10 cellular contexts compared by ENCODE assay signal in genomic region chr19:46950526-46951235, GRCh38.
DNase-seq lines count a peak whose midpoint lies in the region; ATAC-seq and TF ChIP-seq lines count a peak whose summit lies in the region.
"Had no signal": no experiment of that assay in that cellular context is flagged by ENCODE, and none has a peak within 500 bp of the region (broad histone marks: within the 10 kb centered on the region; RNA-seq: fewer than 3 reads in every experiment).

No MANE protein-coding gene starts in this region.

- no peaks in the 10 kb centered on the region for H3K27me3 Mint-ChIP-seq in activated CD4-positive, alpha-beta T cell treated with anti-CD3 and anti-CD28 coated beads for 36 hours
- H3K27me3 Mint-ChIP-seq in T-helper 2 cell treated with Interferon-gamma antibody and Interleukin-4, amounts not matched to agents 5 μg/mL and 100 μg/mL, for 36 hours (ENCODE audit: low read depth): no peaks in the 10 kb centered on the region
- H3K27me3 Mint-ChIP-seq in immature natural killer cell (ENCODE audit: low read depth in 3 of 3): peaks cover 0 to 2% (median 0%) of the 10 kb centered on the region in 3 donors

- peaks cover 30 to 63% of the 10 kb centered on the region in 2 donors for H3K4me1 ChIP-seq in thyroid gland

- no peaks in the 10 kb centered on the region for H3K9me3 ChIP-seq in thyroid gland
- H3K9me3 ChIP-seq: tibial nerve had no signal

- no peak overlapping the region for H3K4me3 ChIP-seq in thyroid gland (replicated peaks in 1 of 3)
- H3K4me3 ChIP-seq: tibial nerve had no signal

- intact Hi-C loops in activated CD4-positive, alpha-beta T cell treated with anti-CD3 and anti-CD28 coated beads for 36 hours (cut with DNase I, micrococcal nuclease): loop anchor here in 1 of 2 experiments (5.0 kb wide), 1 partner anchor 33 kb away; no protein-coding TSS in a partner anchor
- intact Hi-C loops in thyroid gland (cut with DNase I): no loop called here

- no peaks in the 10 kb centered on the region for H3K27me3 ChIP-seq in thyroid gland
- H3K27me3 ChIP-seq: tibial nerve had no signal

- no peak for DNase-seq in activated CD4-positive, alpha-beta T cell treated with anti-CD3 and anti-CD28 coated beads for 36 hours
- DNase-seq in activated CD4-positive, alpha-beta T cell treated with anti-CD3 and anti-CD28 coated beads, Interleukin-2, amount 50 U/mL, for 1 hour: no peak
- no peak for DNase-seq in T-helper 2 cell treated with Interferon-gamma antibody and Interleukin-4, amounts not matched to agents 5 μg/mL and 100 μg/mL, for 36 hours (ENCODE audit: low spot score)
- peak; percentile 23 to 45 (median 28) for DNase-seq in immature natural killer cell
- DNase-seq in substantia nigra (lab: John Stamatoyannopoulos, UW): peak in 1 of 49 donors; percentile 18
- DNase-seq in thyroid gland: no peak
- DNase-seq: NCI-H226 had no signal

- H3K4me3 Mint-ChIP-seq in activated CD4-positive, alpha-beta T cell treated with anti-CD3 and anti-CD28 coated beads for 36 hours: no peak overlapping the region
- peak overlapping the region; percentile 3 for H3K4me3 Mint-ChIP-seq in T-helper 2 cell treated with Interferon-gamma antibody and Interleukin-4, amounts not matched to agents 5 μg/mL and 100 μg/mL, for 36 hours
- peak overlapping the region; percentile 1 to 67 (median 56) for H3K4me3 Mint-ChIP-seq in immature natural killer cell

- peaks cover 52% of the 10 kb centered on the region for H3K4me1 Mint-ChIP-seq in activated CD4-positive, alpha-beta T cell treated with anti-CD3 and anti-CD28 coated beads for 36 hours
- H3K4me1 Mint-ChIP-seq in T-helper 2 cell treated with Interferon-gamma antibody and Interleukin-4, amounts not matched to agents 5 μg/mL and 100 μg/mL, for 36 hours (ENCODE audit: low read depth): peaks cover 67% of the 10 kb centered on the region
- peaks cover 75 to 76% of the 10 kb centered on the region in 2 donors for H3K4me1 Mint-ChIP-seq in immature natural killer cell

- peak overlapping the region; percentile 56 for H3K27ac Mint-ChIP-seq in activated CD4-positive, alpha-beta T cell treated with anti-CD3 and anti-CD28 coated beads for 36 hours
- peak overlapping the region; percentile 47 for H3K27ac Mint-ChIP-seq in T-helper 2 cell treated with Interferon-gamma antibody and Interleukin-4, amounts not matched to agents 5 μg/mL and 100 μg/mL, for 36 hours
- H3K27ac Mint-ChIP-seq in immature natural killer cell: peak overlapping the region; percentile 47 to 93 (median 82)

- 75 to 81% methylated on average over 9 of the region's 9 CpGs for WGBS in thyroid gland, 2 donors

- peak; percentile 1 for ATAC-seq in activated CD4-positive, alpha-beta T cell treated with anti-CD3 and anti-CD28 coated beads for 36 hours
- ATAC-seq in HG03095 (IDR thresholded peaks at IDR 0.05; ENCODE audit: unreplicated experiment) (no peak), HG02571 (IDR thresholded peaks at IDR 0.05; ENCODE audit: unreplicated experiment) (no peak)

- no peaks in the 10 kb centered on the region for H3K36me3 ChIP-seq in thyroid gland
- H3K36me3 ChIP-seq: tibial nerve had no signal

- peaks cover 6% of the 10 kb centered on the region for H3K36me3 Mint-ChIP-seq in activated CD4-positive, alpha-beta T cell treated with anti-CD3 and anti-CD28 coated beads for 36 hours (ENCODE audit: low read depth)
- peaks cover 43% of the 10 kb centered on the region for H3K36me3 Mint-ChIP-seq in T-helper 2 cell treated with Interferon-gamma antibody and Interleukin-4, amounts not matched to agents 5 μg/mL and 100 μg/mL, for 36 hours (ENCODE audit: low read depth)
- peaks cover 4 to 10% (median 7%) of the 10 kb centered on the region in 3 donors for H3K36me3 Mint-ChIP-seq in immature natural killer cell

- CTCF ChIA-PET in activated CD4-positive, alpha-beta T cell treated with anti-CD3 and anti-CD28 coated beads for 36 hours (lab: Charles Lee): interaction anchor here (0.6 kb wide), 2 partner anchors 83 to 356 kb away, joined by 3 to 4 read pairs; no protein-coding TSS in a partner anchor

- H3K9me3 Mint-ChIP-seq in activated CD4-positive, alpha-beta T cell treated with anti-CD3 and anti-CD28 coated beads for 36 hours (ENCODE audit: low read depth): no peaks in the 10 kb centered on the region
- peaks cover 3% of the 10 kb centered on the region for H3K9me3 Mint-ChIP-seq in T-helper 2 cell treated with Interferon-gamma antibody and Interleukin-4, amounts not matched to agents 5 μg/mL and 100 μg/mL, for 36 hours
- H3K9me3 Mint-ChIP-seq in immature natural killer cell: no peaks in the 10 kb centered on the region

- POLR2A ChIA-PET in activated CD4-positive, alpha-beta T cell treated with anti-CD3 and anti-CD28 coated beads for 36 hours (lab: Charles Lee): no interaction called here

- peak overlapping the region; percentile 68 for H3K27ac ChIP-seq in substantia nigra (ENCODE audit: low read depth, low read length, poor library complexity, severe bottlenecking)
- H3K27ac ChIP-seq in thyroid gland: no peak overlapping the region

- TF ChIP-seq CTCF in thyroid gland (IDR thresholded peaks at IDR 0.05): no peak

- no peak for TF ChIP-seq POLR2A in thyroid gland (IDR thresholded peaks at IDR 0.05)

Comparison
In these comparisons a context has a peak if more than half of its experiments do, and no peak if none do; other contexts are left out.
1. DNase-seq: peak in immature natural killer cell (3 of 3); none in activated CD4-positive, alpha-beta T cell treated with anti-CD3 and anti-CD28 coated beads for 36 hours (single experiment), activated CD4-positive, alpha-beta T cell treated with anti-CD3 and anti-CD28 coated beads, Interleukin-2, amount 50 U/mL, for 1 hour (single experiment), T-helper 2 cell treated with Interferon-gamma antibody and Interleukin-4, amounts not matched to agents 5 μg/mL and 100 μg/mL, for 36 hours (single experiment) and thyroid gland (0 of 2).
2. Peak in every context shown above with its lines, with median percentiles within 50 percentile points of each other: H3K27ac Mint-ChIP-seq.